Comparison of ENCODE assay signal across 3 cellular contexts in the genomic region with DNA sequence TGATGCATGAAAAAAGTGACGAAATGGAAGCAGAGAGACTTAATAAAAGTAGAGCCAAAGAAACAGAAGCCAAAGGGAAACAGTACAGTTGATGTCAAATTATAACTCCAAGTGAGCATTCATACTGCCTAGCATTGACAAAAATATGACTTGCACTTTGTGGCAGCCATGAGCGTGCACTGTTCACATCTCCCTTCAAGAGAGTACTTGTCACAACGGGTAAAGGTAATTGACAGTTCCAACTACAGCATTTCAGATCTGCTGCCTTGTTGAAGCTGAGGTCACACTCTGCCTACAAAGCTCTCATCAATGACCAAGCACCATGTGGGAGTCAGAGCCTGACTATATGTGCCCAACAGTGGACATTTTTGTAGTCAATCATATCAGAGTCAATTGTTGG.
A peak's percentile ranks its signal among the peaks of the same experiment; 100 is the strongest.
TF ChIP-seq lines count a peak whose summit lies in the region.

No MANE protein-coding gene starts in this region.

TF ChIP-seq in GM23338, 12 proteins besides CTCF, POLR2A, EP300 and RAD21:
- no peak for TF ChIP-seq ZNF114 (CRISPR knock-in tag; IDR thresholded peaks at IDR 0.05)
- TF ChIP-seq POLR2AphosphoS5 (IDR thresholded peaks at IDR 0.05; ENCODE audit: low read depth), result no peak
- no peak for TF ChIP-seq NANOG (IDR thresholded peaks at IDR 0.05; ENCODE audit: borderline replicate concordance)

TF ChIP-seq in K562, 482 proteins besides CTCF, POLR2A, EP300 and RAD21:
- no peak for TF ChIP-seq XRCC4 (IDR thresholded peaks at IDR 0.05; ENCODE audit: extremely low read depth, insufficient read depth, insufficient read length)
- 0 out of 2 replicates have a peak, but pooled peaks have one; percentile 14 for TF ChIP-seq ZNF316 (IDR thresholded peaks at IDR 0.05)
- no peak for TF ChIP-seq POLR2H (tag; IDR thresholded peaks at IDR 0.05; ENCODE audit: low read depth)
- TF ChIP-seq MAFG (tag; conservative IDR thresholded peaks at IDR 0.05), result 0 out of 2 replicates have a peak, but pooled peaks have one; percentile 16
- no peak for TF ChIP-seq ZZZ3 (IDR thresholded peaks at IDR 0.05)
- TF ChIP-seq CHD7 (IDR thresholded peaks at IDR 0.05; ENCODE audit: low read depth, low read length), result no peak
- TF ChIP-seq RBM17 (IDR thresholded peaks at IDR 0.05; ENCODE audit: borderline replicate concordance, low read depth, low read length), result no peak
- no peak for TF ChIP-seq HDAC3 (IDR thresholded peaks at IDR 0.05; ENCODE audit: borderline replicate concordance, partially characterized antibody)
TF ChIP-seq in K562: peak in this region for 2.

TF ChIP-seq in neural cell, 6 proteins besides CTCF, POLR2A, EP300 and RAD21:
- TF ChIP-seq REST (IDR thresholded peaks at IDR 0.05; ENCODE audit: borderline replicate concordance) (peak; percentile 24), SMC3 (conservative IDR thresholded peaks at IDR 0.05; ENCODE audit: poor library complexity) (no peak), EZH2 (IDR thresholded peaks at IDR 0.05; ENCODE audit: borderline replicate concordance, insufficient read depth, low read length, poor library complexity, severe bottlenecking) (no peak), TAF1 (IDR thresholded peaks at IDR 0.05; ENCODE audit: low read depth) (no peak), MXI1 (conservative IDR thresholded peaks at IDR 0.05; ENCODE audit: poor library complexity, severe bottlenecking) (no peak), POLR2AphosphoS5 (IDR thresholded peaks at IDR 0.05) (peak; percentile 80)
